Comparison of ENCODE assay signal across 27 cellular contexts in the genomic region with DNA sequence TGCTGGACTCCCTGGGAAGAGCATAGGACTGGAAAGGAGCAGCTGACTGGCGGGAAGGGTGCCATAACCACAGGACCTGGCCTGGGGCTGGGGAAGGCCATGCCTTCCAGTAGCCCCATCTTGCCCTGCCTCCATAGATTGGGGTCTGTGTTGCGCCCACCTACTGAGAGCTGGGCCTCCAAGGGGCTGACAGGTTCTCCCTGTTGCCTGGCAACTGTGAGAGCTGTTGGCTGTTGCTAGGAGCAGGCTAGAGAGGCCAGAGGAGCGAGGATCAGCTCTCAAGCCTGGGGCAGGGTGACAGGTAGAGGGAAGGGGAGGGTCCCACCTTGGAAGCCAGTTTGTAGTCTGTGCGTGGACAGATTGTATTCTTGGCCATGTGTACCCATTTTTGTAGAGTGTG. TPM values are rescaled to one million over a fixed set of nuclear protein-coding genes. Genes with fewer than 3 reads are reported as not detected.
DNase-seq lines count a peak whose midpoint lies in the region; TF ChIP-seq lines count a peak whose summit lies in the region.
"Had no signal": no experiment of that assay in that cellular context is flagged by ENCODE, and none has a peak within 500 bp of the region (broad histone marks: within the 10 kb centered on the region; RNA-seq: fewer than 3 reads in every experiment).

No MANE protein-coding gene starts in this region.

- H2AFZ ChIP-seq in neuronal stem cell (ENCODE audit: low read length), result no peak overlapping the region

- in situ Hi-C loops in GM13976 (cut with MboI; ENCODE audit: low sequenced_read_pairs, unreplicated experiment), result no loop called here

- H3K9me3 Mint-ChIP-seq in chondrocyte (ENCODE audit: low read depth), result no peaks in the 10 kb centered on the region
- H3K9me3 Mint-ChIP-seq: activated CD4-positive, alpha-beta memory T cell treated with anti-CD3 and anti-CD28 coated beads, Interleukin-2, amount 10 ng/mL, durations not matched to agents 7 days and 5 days; activated naive CD4-positive, alpha-beta T cell treated with anti-CD3 and anti-CD28 coated beads, Interleukin-2, amount 50 U/mL, for 72 hours; natural killer cell treated with Interleukin-12 subunit alpha and Interleukin-12 subunit beta and Interleukin-15 and Interleukin-18, amount 100 ng/mL, for 72 hours; T-helper 1 cell treated with Interleukin-12 subunit alpha and Interleukin-12 subunit beta and Interleukin-4 antibody, amounts not matched to agents 30 μg/mL and 1 μg/mL, for 36 hours had no signal

- H3K36me3 ChIP-seq in neuronal stem cell (replicated peaks in 1 of 2; ENCODE audit: control insufficient read depth in 2 of 2, insufficient read depth in 2 of 2, low read length in 2 of 2), result peaks cover under 1% of the 10 kb centered on the region in 2 donors
- H3K36me3 ChIP-seq: BLaER1, tibial nerve had no signal

- peak overlapping the region; percentile 92 for H3K18ac ChIP-seq in neuronal stem cell (ENCODE audit: low read length)

- no peak overlapping the region for H3K4me3 Mint-ChIP-seq in chondrocyte (ENCODE audit: unreplicated experiment)
- H3K4me3 Mint-ChIP-seq: activated CD4-positive, alpha-beta memory T cell treated with anti-CD3 and anti-CD28 coated beads, Interleukin-2, amount 10 ng/mL, durations not matched to agents 7 days and 5 days; natural killer cell treated with Interleukin-12 subunit alpha and Interleukin-12 subunit beta and Interleukin-15 and Interleukin-18, amount 100 ng/mL, for 72 hours; T-helper 1 cell treated with Interleukin-12 subunit alpha and Interleukin-12 subunit beta and Interleukin-4 antibody, amounts not matched to agents 30 μg/mL and 1 μg/mL, for 36 hours had no signal

- no peak overlapping the region for H3K9ac ChIP-seq in neuronal stem cell (ENCODE audit: low read depth, low read length, poor library complexity)
- H3K9ac ChIP-seq: BLaER1 had no signal

- peak overlapping the region; percentile 62 for H2BK120ac ChIP-seq in neuronal stem cell (ENCODE audit: low read depth, low read length)

- no peak overlapping the region for H3K23ac ChIP-seq in neuronal stem cell (ENCODE audit: low read depth, low read length, poor library complexity)

- peak overlapping the region; percentile 60 for H2BK5ac ChIP-seq in neuronal stem cell (ENCODE audit: low read length)

- no peak overlapping the region for H3K4ac ChIP-seq in neuronal stem cell (ENCODE audit: low read length)

- no peaks in the 10 kb centered on the region for H3K27me3 ChIP-seq in neuronal stem cell (ENCODE audit: control insufficient read depth in 3 of 3, insufficient read depth in 3 of 3, low read depth in 1 of 3, low read length in 3 of 3)
- H3K27me3 ChIP-seq: BLaER1, foreskin keratinocyte, tibial nerve had no signal

- WGBS in neuronal stem cell (ENCODE audit: extremely low coverage in 2 of 2, insufficient read length in 2 of 2, insufficient replicate concordance in 1 of 2), 2 donors, result no CpG with 5 or more reads among the region's 4 CpGs

- H3K4me1 ChIP-seq in neuronal stem cell (ENCODE audit: control insufficient read depth in 2 of 2, insufficient read depth in 1 of 2, low read depth in 1 of 2, low read length in 2 of 2), result peaks cover 21 to 43% of the 10 kb centered on the region in 2 donors
- H3K4me1 ChIP-seq: foreskin keratinocyte had no signal

- TF ChIP-seq CTCF in chondrocyte (IDR thresholded peaks at IDR 0.05) (no peak), GM13976 (IDR thresholded peaks at IDR 0.05; ENCODE audit: borderline replicate concordance, control extremely low read depth, extremely low read depth, insufficient read depth, missing control alignments) (no peak)

- peak overlapping the region; percentile 8 for H2BK15ac ChIP-seq in neuronal stem cell (ENCODE audit: low read length)

- H4K91ac ChIP-seq in neuronal stem cell (ENCODE audit: low read depth, low read length, poor library complexity), result no peak overlapping the region

- H3K4me1 Mint-ChIP-seq in chondrocyte (ENCODE audit: low read depth), result peaks cover 12% of the 10 kb centered on the region

- H3K27ac ChIP-seq in neuronal stem cell (replicated peaks; ENCODE audit: low read length), result peak overlapping the region; percentile 55
- no peak overlapping the region for H3K27ac ChIP-seq in substantia nigra (ENCODE audit: low read depth, low read length, poor library complexity, severe bottlenecking)
- H3K27ac ChIP-seq: BLaER1, coronary artery, foreskin keratinocyte, HL-60, tibial nerve, VCaP had no signal

- no peaks in the 10 kb centered on the region for H3K27me3 Mint-ChIP-seq in chondrocyte (ENCODE audit: low read depth)
- H3K27me3 Mint-ChIP-seq: activated CD4-positive, alpha-beta memory T cell treated with anti-CD3 and anti-CD28 coated beads, Interleukin-2, amount 10 ng/mL, durations not matched to agents 7 days and 5 days; natural killer cell treated with Interleukin-12 subunit alpha and Interleukin-12 subunit beta and Interleukin-15 and Interleukin-18, amount 100 ng/mL, for 72 hours had no signal

- H3K4me3 ChIP-seq in neuronal stem cell (ENCODE audit: low read length in 2 of 2), result no peak overlapping the region
- H3K4me3 ChIP-seq: BLaER1, coronary artery, tibial nerve had no signal

- peak overlapping the region; percentile 22 for H3K27ac Mint-ChIP-seq in chondrocyte (ENCODE audit: unreplicated experiment)

- peaks cover 2% of the 10 kb centered on the region for H3K36me3 Mint-ChIP-seq in chondrocyte (ENCODE audit: low read depth)
- H3K36me3 Mint-ChIP-seq: natural killer cell treated with Interleukin-12 subunit alpha and Interleukin-12 subunit beta and Interleukin-15 and Interleukin-18, amount 100 ng/mL, for 72 hours had no signal

- peaks cover 2% of the 10 kb centered on the region for H3K79me1 ChIP-seq in neuronal stem cell (ENCODE audit: low read depth, low read length)

- DNase-seq in NCI-H2227 (lab: John Stamatoyannopoulos, UW; ENCODE audit: unreplicated experiment), result peak; percentile 46
- no peak for DNase-seq in NCI-H2227 treated with DMSO at 0.1 percent for 48 hours (lab: John Stamatoyannopoulos, UW)
- no peak for DNase-seq in chondrocyte (ENCODE audit: low spot score)
- DNase-seq in neuronal stem cell (ENCODE audit: low spot score), result no peak
- no peak for DNase-seq in GM13976 (ENCODE audit: low spot score)
- DNase-seq in substantia nigra (lab: John Stamatoyannopoulos, UW), result no peak
- DNase-seq: activated CD4-positive, alpha-beta memory T cell treated with anti-CD3 and anti-CD28 coated beads, Interleukin-2, amount 10 ng/mL, durations not matched to agents 7 days and 5 days; activated T-cell treated with anti-CD3 and anti-CD28 coated beads, Interleukin-2, amount 50 U/mL, for 1 hour; DMS153; GF-D8; KBM-7; NCI-H2081 treated with DMSO at 0.1 percent for 48 hours; NCI-H69; SHP77; stimulated activated CD4-positive, alpha-beta T cell treated with anti-CD3 and anti-CD28 coated beads, Interleukin-12 subunit alpha, Interleukin-12 subunit beta, amount 100 ng/mL, for 4 hours had no signal

- no peak overlapping the region for H3K14ac ChIP-seq in neuronal stem cell (ENCODE audit: low read length)

- H3K4me2 ChIP-seq in neuronal stem cell (ENCODE audit: insufficient read depth, low read length, poor library complexity, severe bottlenecking), result no peak overlapping the region
- H3K4me2 ChIP-seq: BLaER1 had no signal

- H2AK5ac ChIP-seq in neuronal stem cell (ENCODE audit: low read depth, low read length), result peak overlapping the region; percentile 89

- H2BK12ac ChIP-seq in neuronal stem cell (ENCODE audit: low read length), result peak overlapping the region; percentile 76

- no peak overlapping the region for H4K8ac ChIP-seq in neuronal stem cell (ENCODE audit: low read depth, low read length)

- H3K9me3 ChIP-seq in neuronal stem cell (replicated peaks in 1 of 2; ENCODE audit: control insufficient read depth in 2 of 2, insufficient read depth in 1 of 2, low read depth in 1 of 2, low read length in 2 of 2), result no peaks in the 10 kb centered on the region
- H3K9me3 ChIP-seq: BLaER1, tibial nerve had no signal

RNA-seq across cellular contexts. Expression of gene GNAI2, which starts 2.8 kb away (rescaled TPM):
- total RNA-seq in chondrocyte, result 388 to 444 TPM (median 443 TPM) in 3 replicates
- 457 TPM for polyA plus RNA-seq in neuronal stem cell (2013, experiment 1 of 2)
- polyA plus RNA-seq in neuronal stem cell (2013, experiment 2 of 2), result 458 TPM

RNA-seq across cellular contexts. Expression of gene SLC38A3, which starts 28.1 kb away (rescaled TPM):
- 1.00 to 1.9 TPM (median 1.2 TPM) in 3 replicates for total RNA-seq in chondrocyte
- 3.5 TPM for polyA plus RNA-seq in neuronal stem cell (2013, experiment 1 of 2)
- 3.2 TPM for polyA plus RNA-seq in neuronal stem cell (2013, experiment 2 of 2)
- total RNA-seq: activated CD4-positive, alpha-beta memory T cell treated with anti-CD3 and anti-CD28 coated beads, Interleukin-2, amount 10 ng/mL, durations not matched to agents 7 days and 5 days; activated naive CD4-positive, alpha-beta T cell treated with anti-CD3 and anti-CD28 coated beads, Interleukin-2, amount 50 U/mL, for 72 hours; foreskin keratinocyte; natural killer cell treated with Interleukin-12 subunit alpha and Interleukin-12 subunit beta and Interleukin-15 and Interleukin-18, amount 100 ng/mL, for 72 hours; OCI-LY7 had no signal

RNA-seq across cellular contexts. Expression of gene SEMA3B, which starts 35.8 kb away (rescaled TPM):
- total RNA-seq in chondrocyte, result 9.6 to 16.4 TPM (median 14.9 TPM) in 3 replicates
- 5.0 TPM for polyA plus RNA-seq in neuronal stem cell (2013, experiment 1 of 2)
- polyA plus RNA-seq in neuronal stem cell (2013, experiment 2 of 2), result 5.2 TPM

RNA-seq across cellular contexts. Expression of gene GNAT1, which starts 41.8 kb away (rescaled TPM):
- not detected in 3 replicates for total RNA-seq in chondrocyte
- 0.03 TPM for polyA plus RNA-seq in neuronal stem cell (2013, experiment 1 of 2)
- 0.04 TPM for polyA plus RNA-seq in neuronal stem cell (2013, experiment 2 of 2)
- total RNA-seq: activated CD4-positive, alpha-beta memory T cell treated with anti-CD3 and anti-CD28 coated beads, Interleukin-2, amount 10 ng/mL, durations not matched to agents 7 days and 5 days; activated naive CD4-positive, alpha-beta T cell treated with anti-CD3 and anti-CD28 coated beads, Interleukin-2, amount 50 U/mL, for 72 hours; foreskin keratinocyte; mesenteric fat pad; natural killer cell treated with Interleukin-12 subunit alpha and Interleukin-12 subunit beta and Interleukin-15 and Interleukin-18, amount 100 ng/mL, for 72 hours; OCI-LY7; tibial nerve had no signal
- polyA plus RNA-seq: foreskin keratinocyte had no signal

RNA-seq across cellular contexts. Expression of gene LSMEM2, which starts 45.7 kb away (rescaled TPM):
- not detected in 3 replicates for total RNA-seq in chondrocyte
- 0.28 TPM for polyA plus RNA-seq in neuronal stem cell (2013, experiment 1 of 2)
- 0.21 TPM for polyA plus RNA-seq in neuronal stem cell (2013, experiment 2 of 2)
- total RNA-seq: activated CD4-positive, alpha-beta memory T cell treated with anti-CD3 and anti-CD28 coated beads, Interleukin-2, amount 10 ng/mL, durations not matched to agents 7 days and 5 days; activated naive CD4-positive, alpha-beta T cell treated with anti-CD3 and anti-CD28 coated beads, Interleukin-2, amount 50 U/mL, for 72 hours; foreskin keratinocyte; mesenteric fat pad; natural killer cell treated with Interleukin-12 subunit alpha and Interleukin-12 subunit beta and Interleukin-15 and Interleukin-18, amount 100 ng/mL, for 72 hours; OCI-LY7; renal cortical epithelial cell had no signal
